19 cellular contexts compared by ENCODE assay signal in the genomic region with DNA sequence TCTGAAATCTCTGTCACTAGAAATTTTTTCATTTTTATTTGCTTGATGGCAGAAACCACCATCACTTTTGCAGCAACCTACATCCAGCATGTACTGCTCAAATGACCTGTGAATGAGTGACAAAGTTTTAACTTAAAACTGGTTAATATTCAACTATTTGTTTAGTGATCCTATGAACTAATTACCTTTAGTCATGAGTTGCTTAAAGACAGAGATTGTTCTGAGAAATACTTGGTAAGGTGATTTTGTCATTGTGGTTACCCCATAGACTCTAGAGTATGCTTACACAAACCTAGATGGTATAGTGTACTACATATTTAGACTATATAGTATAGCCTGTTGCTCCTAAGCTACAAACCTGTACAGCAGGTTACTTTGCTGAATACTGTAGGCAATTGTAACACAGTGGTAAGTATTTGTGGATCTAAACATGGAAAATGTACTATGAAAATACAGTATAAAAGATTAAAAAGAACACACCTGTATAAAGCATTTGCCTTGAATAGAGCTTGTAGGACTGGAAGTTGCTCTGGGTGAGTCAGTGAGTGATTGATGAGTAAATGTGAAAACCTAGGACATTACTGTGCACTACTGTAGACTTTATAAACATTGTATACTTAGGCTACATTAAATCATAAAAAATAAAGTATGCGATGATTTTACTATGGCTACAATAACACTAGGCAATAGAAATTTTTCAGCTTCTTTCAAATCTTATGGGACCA.
DNase-seq lines count a peak whose midpoint lies in the region; ATAC-seq, FAIRE-seq and TF ChIP-seq lines count a peak whose summit lies in the region.
"Had no signal": no experiment of that assay in that cellular context is flagged by ENCODE, and none has a peak within 500 bp of the region (broad histone marks: within the 10 kb centered on the region; RNA-seq: fewer than 3 reads in every experiment).

No MANE protein-coding gene starts in this region.

- H3K36me3 ChIP-seq in effector memory CD4-positive, alpha-beta T cell (ENCODE audit: control insufficient read depth, insufficient read depth, low read length), result no peaks in the 10 kb centered on the region
- H3K36me3 ChIP-seq: cardiac muscle cell had no signal

- H3K4me1 ChIP-seq in effector memory CD4-positive, alpha-beta T cell (ENCODE audit: control insufficient read depth, insufficient read depth, low read length, poor library complexity, severe bottlenecking), result no peaks in the 10 kb centered on the region
- H3K4me1 ChIP-seq: A549 had no signal

- H3K27me3 ChIP-seq in effector memory CD4-positive, alpha-beta T cell (replicated peaks; ENCODE audit: control insufficient read depth, insufficient read depth, low read length, poor library complexity, severe bottlenecking), result no peaks in the 10 kb centered on the region
- H3K27me3 ChIP-seq: cardiac muscle cell had no signal

- no TSS peak for BruUV-seq in Calu3 (replicated peaks; lab: Mats Ljungman, UMichigan)

- no peak overlapping the region for H3K4me3 ChIP-seq in effector memory CD4-positive, alpha-beta T cell (ENCODE audit: insufficient read depth, low read depth, low read length, poor library complexity, severe bottlenecking)
- H3K4me3 ChIP-seq: A549, cardiac muscle cell had no signal

- no peak overlapping the region for H3K27ac ChIP-seq in effector memory CD4-positive, alpha-beta T cell (ENCODE audit: insufficient read depth, low read length, poor library complexity, severe bottlenecking)
- H3K27ac ChIP-seq: A549, cardiac muscle cell had no signal

- CTCF ChIA-PET in Calu3 (lab: Charles Lee), result interaction anchor here (0.6 to 0.8 kb wide), 2 partner anchors 343 to 1801 kb away, joined by 5 to 9 read pairs; a partner anchor contains a TSS

- TF ChIP-seq POLR2A in GM12892 (IDR thresholded peaks at IDR 0.05; ENCODE audit: low read depth, low read length), result no peak

- intact Hi-C loops in Calu3 (cut with micrococcal nuclease; ENCODE audit: unreplicated experiment), result loop anchor here (2.0 to 5.0 kb wide), 2 partner anchors 75 to 143 kb away; no protein-coding TSS in a partner anchor

- FAIRE-seq in GM12892 (lab: Jason Lieb, UNC), result no peak
- FAIRE-seq: A549 had no signal

- H3K9me3 Mint-ChIP-seq in Calu3 (ENCODE audit: low read depth, unreplicated experiment), result peaks cover 8% of the 10 kb centered on the region
- H3K9me3 Mint-ChIP-seq in stimulated activated memory B cell treated with anti-CD40 and anti-IgM and Interleukin-4, amounts not matched to agents 10 μg/mL and 1 μg/mL and 100 μg/mL, for 72 hours, result peaks cover 10% of the 10 kb centered on the region
- H3K9me3 Mint-ChIP-seq: T-helper 2 cell treated with Interferon-gamma antibody and Interleukin-4, amounts not matched to agents 5 μg/mL and 100 μg/mL, for 36 hours had no signal

- TF ChIP-seq CTCF in Calu3 (IDR thresholded peaks at IDR 0.05; ENCODE audit: unreplicated experiment), result no peak

- ATAC-seq in GM19467 (IDR thresholded peaks at IDR 0.05; ENCODE audit: unreplicated experiment) (peak; percentile 95), HG02970 (IDR thresholded peaks at IDR 0.05; ENCODE audit: low FRiP score, unreplicated experiment) (peak; percentile 81), HG03571 (IDR thresholded peaks at IDR 0.05; ENCODE audit: unreplicated experiment) (peak; percentile 96), HG02571 (IDR thresholded peaks at IDR 0.05; ENCODE audit: unreplicated experiment) (no peak)
- no peak for ATAC-seq in stimulated activated memory B cell treated with anti-CD40 and anti-IgM and Interleukin-4, amounts not matched to agents 10 μg/mL and 1 μg/mL and 100 μg/mL, for 72 hours
- ATAC-seq: A549, Panc1 had no signal

- peaks cover 19% of the 10 kb centered on the region for H3K4me1 Mint-ChIP-seq in Calu3 (ENCODE audit: low read depth, unreplicated experiment)
- H3K4me1 Mint-ChIP-seq in stimulated activated memory B cell treated with anti-CD40 and anti-IgM and Interleukin-4, amounts not matched to agents 10 μg/mL and 1 μg/mL and 100 μg/mL, for 72 hours, result no peaks in the 10 kb centered on the region

- H3K4me3 Mint-ChIP-seq in Calu3 (ENCODE audit: low read depth, unreplicated experiment), result peak overlapping the region; percentile 19
- no peak overlapping the region for H3K4me3 Mint-ChIP-seq in stimulated activated memory B cell treated with anti-CD40 and anti-IgM and Interleukin-4, amounts not matched to agents 10 μg/mL and 1 μg/mL and 100 μg/mL, for 72 hours
- H3K4me3 Mint-ChIP-seq: activated CD4-positive, alpha-beta memory T cell treated with anti-CD3 and anti-CD28 coated beads for 36 hours; T-helper 2 cell treated with Interferon-gamma antibody and Interleukin-4, amounts not matched to agents 5 μg/mL and 100 μg/mL, for 36 hours had no signal

- no peaks in the 10 kb centered on the region for H3K36me3 Mint-ChIP-seq in Calu3 (ENCODE audit: insufficient read depth, unreplicated experiment)
- no peaks in the 10 kb centered on the region for H3K36me3 Mint-ChIP-seq in stimulated activated memory B cell treated with anti-CD40 and anti-IgM and Interleukin-4, amounts not matched to agents 10 μg/mL and 1 μg/mL and 100 μg/mL, for 72 hours
- H3K36me3 Mint-ChIP-seq: activated CD4-positive, alpha-beta memory T cell treated with anti-CD3 and anti-CD28 coated beads for 36 hours had no signal

- DNase-seq in Calu3 (peak; percentile 13), GM12892 (ENCODE audit: insufficient read length) (no peak)
- DNase-seq in effector memory CD4-positive, alpha-beta T cell, result no peak
- DNase-seq: activated CD4-positive, alpha-beta memory T cell treated with anti-CD3 and anti-CD28 coated beads for 36 hours; activated naive CD4-positive, alpha-beta T cell; H7; mammary epithelial cell; NCI-H1092; nucleus accumbens; trophoblast cell had no signal

- H3K27ac Mint-ChIP-seq in Calu3 (ENCODE audit: unreplicated experiment), result peak overlapping the region; percentile 93
- H3K27ac Mint-ChIP-seq in stimulated activated memory B cell treated with anti-CD40 and anti-IgM and Interleukin-4, amounts not matched to agents 10 μg/mL and 1 μg/mL and 100 μg/mL, for 72 hours, result no peak overlapping the region
- H3K27ac Mint-ChIP-seq: activated CD4-positive, alpha-beta memory T cell treated with anti-CD3 and anti-CD28 coated beads for 36 hours; T-helper 2 cell treated with Interferon-gamma antibody and Interleukin-4, amounts not matched to agents 5 μg/mL and 100 μg/mL, for 36 hours had no signal

- H3K27me3 Mint-ChIP-seq in Calu3 (ENCODE audit: unreplicated experiment), result no peaks in the 10 kb centered on the region
- no peaks in the 10 kb centered on the region for H3K27me3 Mint-ChIP-seq in stimulated activated memory B cell treated with anti-CD40 and anti-IgM and Interleukin-4, amounts not matched to agents 10 μg/mL and 1 μg/mL and 100 μg/mL, for 72 hours
- H3K27me3 Mint-ChIP-seq: activated CD4-positive, alpha-beta memory T cell treated with anti-CD3 and anti-CD28 coated beads for 36 hours had no signal

- H3K9me3 ChIP-seq in effector memory CD4-positive, alpha-beta T cell (ENCODE audit: control insufficient read depth, low read length), result no peaks in the 10 kb centered on the region
- H3K9me3 ChIP-seq: A549 had no signal

Comparison
In these comparisons a context has a peak if more than half of its experiments do, and no peak if none do; other contexts are left out.
1. ATAC-seq: peak in GM19467 (single experiment), HG02970 (single experiment) and HG03571 (single experiment); none in stimulated activated memory B cell treated with anti-CD40 and anti-IgM and Interleukin-4, amounts not matched to agents 10 μg/mL and 1 μg/mL and 100 μg/mL, for 72 hours (single experiment) and HG02571 (single experiment).